20 cellular contexts compared by ENCODE assay signal in the genomic region with DNA sequence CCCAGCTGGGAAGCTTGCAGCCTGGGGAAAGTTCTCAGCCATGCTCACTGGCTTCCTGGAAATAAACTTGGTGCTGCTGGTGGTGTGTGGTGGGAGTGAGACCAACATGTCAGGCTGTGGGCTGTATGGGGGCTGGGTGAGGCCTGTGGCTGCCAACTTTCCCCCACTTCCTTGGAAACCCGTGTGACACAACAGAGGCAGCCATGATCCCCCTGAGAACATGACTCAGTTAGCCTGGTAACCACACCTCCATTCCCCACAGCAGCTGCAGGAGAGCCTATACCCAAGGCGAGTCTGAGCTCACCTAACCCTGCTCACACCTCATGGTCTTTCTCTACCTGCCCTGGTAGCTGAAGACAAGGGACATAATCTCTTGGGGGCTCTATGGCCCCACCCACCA.
"Had no signal": no experiment of that assay in that cellular context is flagged by ENCODE, and none has a peak within 500 bp of the region (broad histone marks: within the 10 kb centered on the region; RNA-seq: fewer than 3 reads in every experiment).

No MANE protein-coding gene starts in this region.

- H3K4me1 ChIP-seq: adrenal gland, lower lobe of right lung, prostate gland, right lobe of liver, stomach, vagina had no signal

- H3K4me3 ChIP-seq: adrenal gland, dorsolateral prefrontal cortex, lower lobe of right lung, prostate gland, right lobe of liver, smooth muscle cell, stomach, vagina had no signal

- DNase-seq: activated CD4-positive, CD25-positive, alpha-beta regulatory T cell treated with anti-CD3 and anti-CD28 coated beads, Interleukin-2, amount 50 U/mL, for 72 hours; activated CD8-positive, alpha-beta memory T cell treated with anti-CD3 and anti-CD28 coated beads for 24 hours; activated CD8-positive, alpha-beta memory T cell treated with anti-CD3 and anti-CD28 coated beads, Interleukin-2, amount 50 U/mL, for 48 hours; activated gamma-delta T cell; activated T-cell treated with anti-CD3 and anti-CD28 coated beads, Interleukin-2, amount 50 U/mL, for 72 hours; adrenal gland; central memory CD4-positive, alpha-beta T cell; dorsolateral prefrontal cortex; immature natural killer cell; left cardiac atrium; lower lobe of right lung; right lobe of liver; stimulated activated CD4-positive, alpha-beta T cell treated with anti-CD3 and anti-CD28 coated beads, Interleukin-4, amount 100 ng/mL, for 1 hour; stomach; trophoblast cell had no signal

- H3K9me3 ChIP-seq: adrenal gland, prostate gland, vagina had no signal

- H3K4me2 ChIP-seq: smooth muscle cell had no signal

- H3K27ac ChIP-seq: adrenal gland, dorsolateral prefrontal cortex, lower lobe of right lung, prostate gland, right lobe of liver, stomach, vagina, VCaP had no signal

- ATAC-seq: activated naive CD4-positive, alpha-beta T cell treated with anti-CD3 and anti-CD28 coated beads, Interleukin-2, amount 50 U/mL, for 72 hours; activated T-cell treated with anti-CD3 and anti-CD28 coated beads, Interleukin-2, amount 50 U/mL, for 72 hours; left cardiac atrium; lower lobe of right lung; right lobe of liver had no signal

- H3K36me3 ChIP-seq: adrenal gland, lower lobe of right lung, prostate gland, right lobe of liver, stomach, vagina had no signal

- H3K27me3 ChIP-seq: adrenal gland, right lobe of liver, stomach, vagina had no signal
